ENCODE assay signal across 14 cellular contexts in genomic region chr14:91215381-91215780, GRCh38. TPM values are rescaled to one million over a fixed set of nuclear protein-coding genes. Genes with fewer than 3 reads are reported as not detected.
DNase-seq lines count a peak whose midpoint lies in the region; ATAC-seq and TF ChIP-seq lines count a peak whose summit lies in the region.
"Had no signal": no experiment of that assay in that cellular context is flagged by ENCODE, and none has a peak within 500 bp of the region (broad histone marks: within the 10 kb centered on the region; RNA-seq: fewer than 3 reads in every experiment).

No MANE protein-coding gene starts in this region.

- no peak overlapping the region for H3K4me3 Mint-ChIP-seq in activated CD8-positive, alpha-beta T cell treated with anti-CD3 and anti-CD28 coated beads for 36 hours
- H3K4me3 Mint-ChIP-seq in activated CD8-positive, alpha-beta T cell treated with anti-CD3 and anti-CD28 coated beads, Interleukin-2, amount 10 ng/mL, durations not matched to agents 7 days and 5 days, result no peak overlapping the region
- H3K4me3 Mint-ChIP-seq in activated T-helper 17 cell treated with anti-CD3 and anti-CD28 coated beads, Interleukin-2, amount 50 U/mL, for 72 hours, result no peak overlapping the region
- H3K4me3 Mint-ChIP-seq in stimulated activated effector memory CD8-positive, alpha-beta T cell treated with anti-CD3 and anti-CD28 coated beads, Interleukin-12 subunit alpha, Interleukin-12 subunit beta, amount 100 ng/mL, for 72 hours, result no peak overlapping the region
- H3K4me3 Mint-ChIP-seq: B cell; CD4-positive, alpha-beta T cell had no signal

- H3K27ac Mint-ChIP-seq in activated CD8-positive, alpha-beta T cell treated with anti-CD3 and anti-CD28 coated beads for 36 hours, result peak overlapping the region; percentile 67
- H3K27ac Mint-ChIP-seq in activated CD8-positive, alpha-beta T cell treated with anti-CD3 and anti-CD28 coated beads, Interleukin-2, amount 10 ng/mL, durations not matched to agents 7 days and 5 days, result no peak overlapping the region
- H3K27ac Mint-ChIP-seq in activated T-helper 17 cell treated with anti-CD3 and anti-CD28 coated beads, Interleukin-2, amount 50 U/mL, for 72 hours, result peak overlapping the region; percentile 76
- H3K27ac Mint-ChIP-seq in stimulated activated effector memory CD8-positive, alpha-beta T cell treated with anti-CD3 and anti-CD28 coated beads, Interleukin-12 subunit alpha, Interleukin-12 subunit beta, amount 100 ng/mL, for 72 hours, result peak overlapping the region; percentile 80
- H3K27ac Mint-ChIP-seq: B cell; CD4-positive, alpha-beta T cell had no signal

- CTCF ChIA-PET in activated CD8-positive, alpha-beta T cell treated with anti-CD3 and anti-CD28 coated beads for 36 hours (lab: Charles Lee), result interaction anchor here (1.0 to 1.1 kb wide), 2 partner anchors 28 to 38 kb away, joined by 3 to 4 read pairs; no protein-coding TSS in a partner anchor
- CTCF ChIA-PET in activated CD8-positive, alpha-beta T cell treated with anti-CD3 and anti-CD28 coated beads, Interleukin-2, amount 10 ng/mL, durations not matched to agents 7 days and 5 days (lab: Charles Lee), result interaction anchor here (0.8 to 1.0 kb wide), 2 partner anchors 12 to 62 kb away, joined by 3 read pairs; no protein-coding TSS in a partner anchor

- no peak for ATAC-seq in activated CD8-positive, alpha-beta T cell treated with anti-CD3 and anti-CD28 coated beads for 36 hours
- ATAC-seq in activated CD8-positive, alpha-beta T cell treated with anti-CD3 and anti-CD28 coated beads, Interleukin-2, amount 10 ng/mL, durations not matched to agents 7 days and 5 days, result no peak
- ATAC-seq in activated T-helper 17 cell treated with anti-CD3 and anti-CD28 coated beads, Interleukin-2, amount 50 U/mL, for 72 hours (replicated peaks), result no peak
- ATAC-seq in stimulated activated effector memory CD8-positive, alpha-beta T cell treated with anti-CD3 and anti-CD28 coated beads, Interleukin-12 subunit alpha, Interleukin-12 subunit beta, amount 100 ng/mL, for 72 hours, result no peak
- ATAC-seq in HG02840 (IDR thresholded peaks at IDR 0.05; ENCODE audit: low FRiP score, unreplicated experiment), result no peak

- TF ChIP-seq CTCF in activated CD8-positive, alpha-beta T cell treated with anti-CD3 and anti-CD28 coated beads for 36 hours (IDR thresholded peaks at IDR 0.05), result no peak

- POLR2A ChIA-PET in activated CD8-positive, alpha-beta T cell treated with anti-CD3 and anti-CD28 coated beads for 36 hours (lab: Charles Lee), result interaction anchor here (1.1 to 6.5 kb wide), 4 partner anchors 10 to 29 kb away, joined by 3 to 30 read pairs (median 6); partner anchors contain the start of gene GPR68
- POLR2A ChIA-PET in activated CD8-positive, alpha-beta T cell treated with anti-CD3 and anti-CD28 coated beads, Interleukin-2, amount 10 ng/mL, durations not matched to agents 7 days and 5 days (lab: Charles Lee), result interaction anchor here (0.9 to 1.6 kb wide), 2 partner anchors 14 to 48 kb away, joined by 3 read pairs; no protein-coding TSS in a partner anchor

- DNase-seq in activated CD8-positive, alpha-beta T cell treated with anti-CD3 and anti-CD28 coated beads for 36 hours, result no peak
- DNase-seq in activated CD8-positive, alpha-beta T cell treated with anti-CD3 and anti-CD28 coated beads, Interleukin-2, amount 10 ng/mL, durations not matched to agents 7 days and 5 days, result no peak
- DNase-seq in D341Med (ENCODE audit: low spot score), result peak; percentile 12
- no peak for DNase-seq in stimulated activated effector memory CD8-positive, alpha-beta T cell treated with anti-CD3 and anti-CD28 coated beads, Interleukin-12 subunit alpha, Interleukin-12 subunit beta, amount 100 ng/mL, for 72 hours (ENCODE audit: low spot score in 2 of 2)
- DNase-seq in KG1 (lab: John Stamatoyannopoulos, UW), result no peak
- DNase-seq: C1 segment of cervical spinal cord; CD4-positive, alpha-beta T cell; DMS153; DMS79 treated with DMSO at 0.1 percent for 48 hours; EL; GM23248 had no signal

- no peaks in the 10 kb centered on the region for H3K27me3 Mint-ChIP-seq in activated CD8-positive, alpha-beta T cell treated with anti-CD3 and anti-CD28 coated beads for 36 hours
- no peaks in the 10 kb centered on the region for H3K27me3 Mint-ChIP-seq in activated CD8-positive, alpha-beta T cell treated with anti-CD3 and anti-CD28 coated beads, Interleukin-2, amount 10 ng/mL, durations not matched to agents 7 days and 5 days (ENCODE audit: low read depth)
- no peaks in the 10 kb centered on the region for H3K27me3 Mint-ChIP-seq in activated T-helper 17 cell treated with anti-CD3 and anti-CD28 coated beads, Interleukin-2, amount 50 U/mL, for 72 hours
- H3K27me3 Mint-ChIP-seq: B cell; CD4-positive, alpha-beta T cell had no signal

- peaks cover 33% of the 10 kb centered on the region for H3K36me3 Mint-ChIP-seq in activated CD8-positive, alpha-beta T cell treated with anti-CD3 and anti-CD28 coated beads for 36 hours (ENCODE audit: low read depth)
- peaks cover 63% of the 10 kb centered on the region for H3K36me3 Mint-ChIP-seq in activated CD8-positive, alpha-beta T cell treated with anti-CD3 and anti-CD28 coated beads, Interleukin-2, amount 10 ng/mL, durations not matched to agents 7 days and 5 days (ENCODE audit: low read depth)
- peaks cover 58% of the 10 kb centered on the region for H3K36me3 Mint-ChIP-seq in activated T-helper 17 cell treated with anti-CD3 and anti-CD28 coated beads, Interleukin-2, amount 50 U/mL, for 72 hours (ENCODE audit: low read depth)
- H3K36me3 Mint-ChIP-seq in stimulated activated effector memory CD8-positive, alpha-beta T cell treated with anti-CD3 and anti-CD28 coated beads, Interleukin-12 subunit alpha, Interleukin-12 subunit beta, amount 100 ng/mL, for 72 hours, result peaks cover 67% of the 10 kb centered on the region

- no peaks in the 10 kb centered on the region for H3K9me3 Mint-ChIP-seq in activated CD8-positive, alpha-beta T cell treated with anti-CD3 and anti-CD28 coated beads for 36 hours
- H3K9me3 Mint-ChIP-seq in activated CD8-positive, alpha-beta T cell treated with anti-CD3 and anti-CD28 coated beads, Interleukin-2, amount 10 ng/mL, durations not matched to agents 7 days and 5 days (ENCODE audit: insufficient read depth), result no peaks in the 10 kb centered on the region
- no peaks in the 10 kb centered on the region for H3K9me3 Mint-ChIP-seq in activated T-helper 17 cell treated with anti-CD3 and anti-CD28 coated beads, Interleukin-2, amount 50 U/mL, for 72 hours
- H3K9me3 Mint-ChIP-seq in stimulated activated effector memory CD8-positive, alpha-beta T cell treated with anti-CD3 and anti-CD28 coated beads, Interleukin-12 subunit alpha, Interleukin-12 subunit beta, amount 100 ng/mL, for 72 hours, result no peaks in the 10 kb centered on the region
- H3K9me3 Mint-ChIP-seq: CD4-positive, alpha-beta T cell had no signal

- intact Hi-C loops in activated CD8-positive, alpha-beta T cell treated with anti-CD3 and anti-CD28 coated beads for 36 hours (cut with micrococcal nuclease), result no loop called here

- H3K4me1 Mint-ChIP-seq in activated CD8-positive, alpha-beta T cell treated with anti-CD3 and anti-CD28 coated beads for 36 hours (ENCODE audit: low read depth), result peaks cover 3% of the 10 kb centered on the region
- peaks cover 21% of the 10 kb centered on the region for H3K4me1 Mint-ChIP-seq in activated CD8-positive, alpha-beta T cell treated with anti-CD3 and anti-CD28 coated beads, Interleukin-2, amount 10 ng/mL, durations not matched to agents 7 days and 5 days (ENCODE audit: low read depth)
- H3K4me1 Mint-ChIP-seq in activated T-helper 17 cell treated with anti-CD3 and anti-CD28 coated beads, Interleukin-2, amount 50 U/mL, for 72 hours, result peaks cover 9% of the 10 kb centered on the region
- H3K4me1 Mint-ChIP-seq in stimulated activated effector memory CD8-positive, alpha-beta T cell treated with anti-CD3 and anti-CD28 coated beads, Interleukin-12 subunit alpha, Interleukin-12 subunit beta, amount 100 ng/mL, for 72 hours, result peaks cover 18% of the 10 kb centered on the region
- H3K4me1 Mint-ChIP-seq: B cell had no signal

RNA-seq across cellular contexts. Expression of gene GPR68, which starts 29.1 kb away (rescaled TPM):
- 10 to 100 TPM; 11.9 to 14.0 TPM for total RNA-seq in activated CD8-positive, alpha-beta T cell treated with anti-CD3 and anti-CD28 coated beads for 36 hours
- total RNA-seq in activated CD8-positive, alpha-beta T cell treated with anti-CD3 and anti-CD28 coated beads, Interleukin-2, amount 10 ng/mL, durations not matched to agents 7 days and 5 days, result 10 to 100 TPM; 44.6 to 45.3 TPM
- 10 to 100 TPM; 36.8 to 44.8 TPM for total RNA-seq in activated T-helper 17 cell treated with anti-CD3 and anti-CD28 coated beads, Interleukin-2, amount 50 U/mL, for 72 hours
